9 cellular contexts compared by ENCODE assay signal in genomic region chr6:149852180-149852579, GRCh38. TPM values are rescaled to one million over a fixed set of nuclear protein-coding genes. Genes with fewer than 3 reads are reported as not detected.
DNase-seq lines count a peak whose midpoint lies in the region; ATAC-seq and TF ChIP-seq lines count a peak whose summit lies in the region.
"Had no signal": no experiment of that assay in that cellular context is flagged by ENCODE, and none has a peak within 500 bp of the region (broad histone marks: within the 10 kb centered on the region; RNA-seq: fewer than 3 reads in every experiment).

No MANE protein-coding gene starts in this region.

- no peak overlapping the region for H3K27ac ChIP-seq in left ventricle myocardium inferior (replicated peaks)
- no peak overlapping the region for H3K27ac ChIP-seq in upper lobe of right lung

- no peaks in the 10 kb centered on the region for H3K9me3 ChIP-seq in left ventricle myocardium inferior (replicated peaks)
- H3K9me3 ChIP-seq in upper lobe of right lung = no peaks in the 10 kb centered on the region

- TF ChIP-seq CTCF in left ventricle myocardium inferior (IDR thresholded peaks at IDR 0.05; ENCODE audit: borderline replicate concordance) (no peak), upper lobe of right lung (IDR thresholded peaks at IDR 0.05) (no peak)

- H3K36me3 ChIP-seq in left ventricle myocardium inferior = no peaks in the 10 kb centered on the region
- no peaks in the 10 kb centered on the region for H3K36me3 ChIP-seq in upper lobe of right lung

- H3K4me1 ChIP-seq in left ventricle myocardium inferior = peaks cover 12% of the 10 kb centered on the region
- peaks cover 19% of the 10 kb centered on the region for H3K4me1 ChIP-seq in upper lobe of right lung

- H3K27me3 ChIP-seq in left ventricle myocardium inferior (ENCODE audit: low read depth) (no peaks in the 10 kb centered on the region), upper lobe of right lung (no peaks in the 10 kb centered on the region)

- DNase-seq in Right ventricle myocardium inferior (ENCODE audit: missing footprints) = no peak
- no peak for DNase-seq in left ventricle myocardium inferior
- peak; percentile 53 for DNase-seq in NCI-H510A treated with DMSO at 0.1 percent for 48 hours (lab: John Stamatoyannopoulos, UW)
- peak; percentile 80 for DNase-seq in upper lobe of right lung
- DNase-seq in OCI-M2 (lab: John Stamatoyannopoulos, UW; ENCODE audit: unreplicated experiment) = no peak
- DNase-seq in cerebellar nuclear complex (lab: John Stamatoyannopoulos, UW) = no peak

- intact Hi-C loops in Right ventricle myocardium inferior (cut with DNase I) = no loop called here
- intact Hi-C loops in left ventricle myocardium inferior (cut with micrococcal nuclease) = no loop called here
- intact Hi-C loops in upper lobe of right lung (cut with DNase I) = no loop called here

- no peak overlapping the region for H3K4me3 ChIP-seq in left ventricle myocardium inferior
- H3K4me3 ChIP-seq in upper lobe of right lung = no peak overlapping the region

- ATAC-seq in Right ventricle myocardium inferior = peak; percentile 52
- ATAC-seq in esophagus mucosa = peak; percentile 71
- peak; percentile 91 for ATAC-seq in upper lobe of right lung
- no peak for ATAC-seq in GM19395 (IDR thresholded peaks at IDR 0.05; ENCODE audit: unreplicated experiment)

RNA-seq across cellular contexts. Expression of gene LRP11, which starts 12.0 kb away (rescaled TPM):
- total RNA-seq in Right ventricle myocardium inferior = 21.5 TPM
- 18.2 TPM for total RNA-seq in left ventricle myocardium inferior
- total RNA-seq in esophagus mucosa = 41.8 TPM
- 51.1 TPM for total RNA-seq in upper lobe of right lung

RNA-seq across cellular contexts. Expression of gene RAET1E, which starts 45.7 kb away (rescaled TPM):
- 0.27 TPM for total RNA-seq in Right ventricle myocardium inferior
- total RNA-seq in left ventricle myocardium inferior = 0.19 TPM
- total RNA-seq in esophagus mucosa = 101 TPM
- 0.96 TPM for total RNA-seq in upper lobe of right lung
- total RNA-seq: kidney epithelial cell had no signal

Comparison
In these comparisons a context has a peak if more than half of its experiments do, and no peak if none do; other contexts are left out.
1. DNase-seq: peak in NCI-H510A treated with DMSO at 0.1 percent for 48 hours (single experiment) and upper lobe of right lung (single experiment); none in Right ventricle myocardium inferior (single experiment), left ventricle myocardium inferior (single experiment), OCI-M2 (single experiment) and cerebellar nuclear complex (0 of 2).
2. RNA of gene RAET1E, which starts 45.7 kb away (total RNA-seq): 101 TPM in esophagus mucosa (single experiment); 0.96 TPM in upper lobe of right lung (single experiment), 0.27 TPM in Right ventricle myocardium inferior (single experiment) and 0.19 TPM in left ventricle myocardium inferior (single experiment); every median in the first group is over 10 times any median in the second.